Comparison of ENCODE assay signal across 24 cellular contexts in the genomic region with DNA sequence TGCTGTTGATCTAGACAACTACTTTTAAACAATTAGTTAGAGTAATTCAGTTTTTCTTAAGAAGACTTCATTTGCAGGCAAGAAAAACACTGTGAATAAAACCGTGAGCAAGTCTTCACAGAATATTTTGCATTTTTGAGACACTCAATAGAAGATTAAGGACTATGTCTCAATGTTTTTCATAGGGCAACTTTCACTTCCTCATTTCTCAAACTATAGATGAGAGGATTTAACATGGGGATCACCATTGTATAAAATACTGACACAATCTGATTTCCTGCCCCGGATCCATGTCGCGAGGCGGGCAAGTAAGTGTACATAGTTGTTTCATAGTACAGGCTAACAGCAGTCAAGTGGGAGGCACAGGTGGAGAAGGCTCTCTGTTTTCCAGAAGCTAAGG.
"Had no signal": no experiment of that assay in that cellular context is flagged by ENCODE, and none has a peak within 500 bp of the region (broad histone marks: within the 10 kb centered on the region; RNA-seq: fewer than 3 reads in every experiment).

No MANE protein-coding gene starts in this region.

- H3K9me3 Mint-ChIP-seq: activated CD4-positive, alpha-beta T cell treated with anti-CD3 and anti-CD28 coated beads, Interleukin-2, amount 10 ng/mL, durations not matched to agents 24 days and 14 days; activated CD8-positive, alpha-beta T cell treated with anti-CD3 and anti-CD28 coated beads for 36 hours; activated T-cell treated with anti-CD3 and anti-CD28 coated beads, Interleukin-2, amount 50 U/mL, for 4 hours; activated T-helper 17 cell treated with anti-CD3 and anti-CD28 coated beads, Interleukin-2, amount 50 U/mL, for 72 hours; endodermal cell; nephron progenitor cell had no signal

- H3K27ac Mint-ChIP-seq: activated CD4-positive, alpha-beta T cell treated with anti-CD3 and anti-CD28 coated beads, Interleukin-2, amount 10 ng/mL, durations not matched to agents 24 days and 14 days; activated CD8-positive, alpha-beta T cell treated with anti-CD3 and anti-CD28 coated beads for 36 hours; activated T-helper 17 cell treated with anti-CD3 and anti-CD28 coated beads, Interleukin-2, amount 50 U/mL, for 72 hours; dendritic cell treated with granulocyte-macrophage colony-stimulating factor and Interleukin-4, amounts not matched to agents 40 ng/mL and 50 ng/mL, for 4 days; endodermal cell; nephron progenitor cell had no signal

- H3K4me3 Mint-ChIP-seq: activated CD4-positive, alpha-beta T cell treated with anti-CD3 and anti-CD28 coated beads, Interleukin-2, amount 10 ng/mL, durations not matched to agents 24 days and 14 days; activated CD8-positive, alpha-beta T cell treated with anti-CD3 and anti-CD28 coated beads for 36 hours; activated T-cell treated with anti-CD3 and anti-CD28 coated beads, Interleukin-2, amount 50 U/mL, for 4 hours; activated T-helper 17 cell treated with anti-CD3 and anti-CD28 coated beads, Interleukin-2, amount 50 U/mL, for 72 hours; dendritic cell treated with granulocyte-macrophage colony-stimulating factor and Interleukin-4, amounts not matched to agents 40 ng/mL and 50 ng/mL, for 4 days; endodermal cell; nephron progenitor cell had no signal

- DNase-seq: activated CD4-positive, alpha-beta T cell treated with anti-CD3 and anti-CD28 coated beads, Interleukin-2, amount 10 ng/mL, durations not matched to agents 24 days and 14 days; activated CD4-positive, CD25-positive, alpha-beta regulatory T cell treated with anti-CD3 and anti-CD28 coated beads, Interleukin-2, amount 50 U/mL, for 72 hours; activated CD8-positive, alpha-beta T cell treated with anti-CD3 and anti-CD28 coated beads for 36 hours; activated gamma-delta T cell treated with Interleukin-2 at 50 U/mL for 16 hours; activated naive CD4-positive, alpha-beta T cell treated with anti-CD3 and anti-CD28 coated beads, Interleukin-2, amount 50 U/mL, for 16 hours; activated T-cell treated with anti-CD3 and anti-CD28 coated beads, Interleukin-2, amount 50 U/mL, for 4 hours; amniotic stem cell; central memory CD4-positive, alpha-beta T cell; endodermal cell; foreskin fibroblast; head of caudate nucleus; hippocampal formation; left cardiac atrium; left ventricle myocardium superior; nephron progenitor cell; right lobe of liver; stimulated activated CD4-positive, alpha-beta T cell treated with anti-CD3 and anti-CD28 coated beads, Interleukin-4, amount 100 ng/mL, for 1 hour; stimulated activated naive CD8-positive, alpha-beta T cell treated with anti-CD3 and anti-CD28 coated beads, Interleukin-15, Interleukin-2, amounts not matched to agents 100 U/mL and 50 U/mL, for 24 hours; T-helper 9 cell; trophoblast cell; uterus had no signal

- H3K27me3 Mint-ChIP-seq: activated CD4-positive, alpha-beta T cell treated with anti-CD3 and anti-CD28 coated beads, Interleukin-2, amount 10 ng/mL, durations not matched to agents 24 days and 14 days; activated CD8-positive, alpha-beta T cell treated with anti-CD3 and anti-CD28 coated beads for 36 hours; activated T-helper 17 cell treated with anti-CD3 and anti-CD28 coated beads, Interleukin-2, amount 50 U/mL, for 72 hours; dendritic cell treated with granulocyte-macrophage colony-stimulating factor and Interleukin-4, amounts not matched to agents 40 ng/mL and 50 ng/mL, for 4 days had no signal

- ATAC-seq: activated CD8-positive, alpha-beta T cell treated with anti-CD3 and anti-CD28 coated beads for 36 hours; activated T-cell treated with anti-CD3 and anti-CD28 coated beads, Interleukin-2, amount 50 U/mL, for 4 hours; activated T-helper 17 cell treated with anti-CD3 and anti-CD28 coated beads, Interleukin-2, amount 50 U/mL, for 72 hours; esophagus mucosa; left cardiac atrium; left ventricle myocardium superior; right lobe of liver; stimulated activated naive CD8-positive, alpha-beta T cell treated with anti-CD3 and anti-CD28 coated beads, Interleukin-15, Interleukin-2, amounts not matched to agents 100 U/mL and 50 U/mL, for 24 hours had no signal

- H3K4me1 Mint-ChIP-seq: activated CD4-positive, alpha-beta T cell treated with anti-CD3 and anti-CD28 coated beads, Interleukin-2, amount 10 ng/mL, durations not matched to agents 24 days and 14 days; activated T-helper 17 cell treated with anti-CD3 and anti-CD28 coated beads, Interleukin-2, amount 50 U/mL, for 72 hours; nephron progenitor cell had no signal
